Comparison of ENCODE assay signal across 8 cellular contexts in the genomic region with DNA sequence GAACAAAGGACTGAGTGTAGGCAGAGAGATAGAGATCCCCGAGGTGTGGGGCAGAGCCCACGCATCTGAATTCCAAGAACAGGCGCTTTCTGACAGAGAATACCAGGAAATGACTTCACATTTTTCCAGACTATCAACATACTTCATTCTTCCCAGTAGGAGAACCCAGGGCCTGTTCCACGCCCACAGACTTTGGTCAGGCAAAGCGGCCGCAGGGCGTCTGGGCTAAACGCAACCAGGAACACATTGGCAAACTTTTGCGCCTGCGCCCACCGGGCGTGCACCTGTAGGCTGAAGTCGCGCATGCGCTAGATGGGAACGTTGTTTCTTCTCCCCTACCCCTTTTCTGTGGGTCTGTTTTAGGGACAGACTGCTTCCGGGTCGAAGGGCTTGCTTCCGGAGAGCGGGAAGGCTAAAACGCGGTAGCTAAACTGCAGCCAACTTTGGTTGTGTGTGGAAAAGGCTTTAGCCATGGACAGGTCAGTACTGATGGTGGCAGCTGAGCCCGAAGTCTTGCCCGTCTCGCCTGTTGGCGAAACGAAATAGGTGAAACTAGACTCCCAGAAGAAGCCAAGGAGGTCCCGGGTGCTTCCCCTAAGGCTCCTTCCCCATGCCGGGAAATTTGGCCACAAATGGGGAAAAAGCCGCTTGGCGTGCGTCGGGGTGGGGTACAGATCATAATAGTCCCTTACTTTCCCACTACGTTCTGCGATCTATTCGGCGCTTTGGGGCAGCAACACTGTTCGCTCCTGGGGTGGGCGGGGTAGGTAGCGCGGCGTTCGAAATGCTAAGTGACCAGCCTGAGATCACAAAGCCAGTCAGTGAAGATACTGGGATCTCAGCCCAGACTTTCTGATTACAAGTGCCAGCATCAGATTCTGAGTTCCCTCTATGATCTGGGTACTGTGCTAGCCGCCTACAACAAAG. TPM values are rescaled to one million over a fixed set of nuclear protein-coding genes. Genes with fewer than 3 reads are reported as not detected.
DNase-seq lines count a peak whose midpoint lies in the region; ATAC-seq and TF ChIP-seq lines count a peak whose summit lies in the region.

A gene (plus strand): TSS at position 384 of the 927 bp plus-strand sequence. CDS start 88 bp downstream, at position 472.

- H3K27me3 Mint-ChIP-seq in naive B cell: no peaks in the 10 kb centered on the region
- H3K27me3 Mint-ChIP-seq in stimulated activated memory B cell treated with anti-CD40 and anti-IgM and Interleukin-4, amounts not matched to agents 10 μg/mL and 1 μg/mL and 100 μg/mL, for 72 hours: no peaks in the 10 kb centered on the region

- TF ChIP-seq CTCF in DND-41 (IDR thresholded peaks at IDR 0.05; ENCODE audit: borderline replicate concordance, extremely low read depth, low read length, poor library complexity, severe bottlenecking): no peak

- peaks cover 0 to 12% of the 10 kb centered on the region in 2 donors for H3K36me3 Mint-ChIP-seq in naive B cell
- peaks cover 10% of the 10 kb centered on the region for H3K36me3 Mint-ChIP-seq in stimulated activated memory B cell treated with anti-CD40 and anti-IgM and Interleukin-4, amounts not matched to agents 10 μg/mL and 1 μg/mL and 100 μg/mL, for 72 hours

- peak; percentile 94 for ATAC-seq in DND-41 (ENCODE audit: insufficient read depth, low read depth)
- ATAC-seq in naive B cell (ENCODE audit: low read depth in 2 of 2): peak; percentile 95 to 96
- peak; percentile 99 for ATAC-seq in stimulated activated memory B cell treated with anti-CD40 and anti-IgM and Interleukin-4, amounts not matched to agents 10 μg/mL and 1 μg/mL and 100 μg/mL, for 72 hours

- peaks cover 14 to 37% (median 20%) of the 10 kb centered on the region in 3 donors for H3K4me1 Mint-ChIP-seq in naive B cell
- H3K4me1 Mint-ChIP-seq in stimulated activated memory B cell treated with anti-CD40 and anti-IgM and Interleukin-4, amounts not matched to agents 10 μg/mL and 1 μg/mL and 100 μg/mL, for 72 hours: peaks cover 28% of the 10 kb centered on the region

- WGBS in GM23248 (ENCODE audit: low coverage in 1 of 2, low lambda C conversion rate in 2 of 2, missing lambda C conversion rate in 2 of 2), 2 experiments: 1 to 2% methylated on average over 43 to 44 of the region's 44 CpGs

- H3K9me3 ChIP-seq in DND-41 (ENCODE audit: insufficient read depth, low read length, severe bottlenecking) (no peaks in the 10 kb centered on the region), GM23248 (ENCODE audit: low read depth) (no peaks in the 10 kb centered on the region)

- H3K4me3 Mint-ChIP-seq in naive B cell: peak within 1 kb of the TSS; percentile 97 to 100 (median 98)
- H3K4me3 Mint-ChIP-seq in stimulated activated memory B cell treated with anti-CD40 and anti-IgM and Interleukin-4, amounts not matched to agents 10 μg/mL and 1 μg/mL and 100 μg/mL, for 72 hours: peak within 1 kb of the TSS; percentile 96

- H2AFZ ChIP-seq in DND-41 (ENCODE audit: low read depth, low read length): peak within 1 kb of the TSS; percentile 85
- peak within 1 kb of the TSS; percentile 93 for H2AFZ ChIP-seq in GM23248

- H3K27ac Mint-ChIP-seq in naive B cell: peak within 1 kb of the TSS; percentile 95 to 99 (median 98)
- H3K27ac Mint-ChIP-seq in stimulated activated memory B cell treated with anti-CD40 and anti-IgM and Interleukin-4, amounts not matched to agents 10 μg/mL and 1 μg/mL and 100 μg/mL, for 72 hours: peak within 1 kb of the TSS; percentile 96

- H3K27me3 ChIP-seq in DND-41 (ENCODE audit: insufficient read depth, low read length, poor library complexity) (no peaks in the 10 kb centered on the region), GM23248 (replicated peaks; ENCODE audit: insufficient read depth) (no peaks in the 10 kb centered on the region)

- H3K4me2 ChIP-seq in DND-41 (ENCODE audit: insufficient read depth, low read length): peak within 1 kb of the TSS; percentile 95
- peak within 1 kb of the TSS; percentile 95 for H3K4me2 ChIP-seq in GM23248 (ENCODE audit: unreplicated experiment)

- peaks cover 50% of the 10 kb centered on the region for H3K79me2 ChIP-seq in DND-41 (ENCODE audit: insufficient read depth, low read length)
- H3K79me2 ChIP-seq in GM23248 (ENCODE audit: insufficient read depth): peaks cover 32% of the 10 kb centered on the region

- in situ Hi-C loops in GM23248 (cut with MboI): no loop called here

- H3K9me2 ChIP-seq in GM23248 (ENCODE audit: insufficient read depth): no peaks in the 10 kb centered on the region

- H4K20me1 ChIP-seq in DND-41 (ENCODE audit: insufficient read depth, low read length) (no peaks in the 10 kb centered on the region; the same call in 1 of the 2 replicates), GM23248 (ENCODE audit: insufficient read depth) (no peaks in the 10 kb centered on the region)

- peaks cover 9% of the 10 kb centered on the region; the same call in 1 of the 2 replicates for H3F3A ChIP-seq in GM23248 (ENCODE audit: insufficient read depth)

- H3K9ac ChIP-seq in DND-41 (ENCODE audit: low read depth, low read length) (peak within 1 kb of the TSS; percentile 64), GM23248 (peak within 1 kb of the TSS; percentile 83)

- H3K4me3 ChIP-seq in DND-41 (ENCODE audit: low read depth in 1 of 2, low read length in 2 of 2) (peak within 1 kb of the TSS; percentile 57 to 73), GM23248 (peak within 1 kb of the TSS; percentile 90)

- H3K9me3 Mint-ChIP-seq in naive B cell: no peaks in the 10 kb centered on the region
- no peaks in the 10 kb centered on the region for H3K9me3 Mint-ChIP-seq in stimulated activated memory B cell treated with anti-CD40 and anti-IgM and Interleukin-4, amounts not matched to agents 10 μg/mL and 1 μg/mL and 100 μg/mL, for 72 hours

- peaks cover 26% of the 10 kb centered on the region for H3K36me3 ChIP-seq in DND-41 (ENCODE audit: insufficient read depth, low read length)
- H3K36me3 ChIP-seq in GM23248 (ENCODE audit: low read depth): peaks cover 13% of the 10 kb centered on the region; the same call in 1 of the 2 replicates

- H3K4me1 ChIP-seq in DND-41 (ENCODE audit: insufficient read depth, low read length) (peaks cover 28% of the 10 kb centered on the region), GM23248 (ENCODE audit: insufficient read depth) (peaks cover 11% of the 10 kb centered on the region; the same call in 1 of the 2 replicates)

- DNase-seq in DND-41: peak; percentile 96
- DNase-seq in GM23248: peak; percentile 99
- peak; percentile 98 for DNase-seq in Kasumi-1 (lab: John Stamatoyannopoulos, UW)
- peak; percentile 96 for DNase-seq in RPMI7951 (ENCODE audit: low read depth)
- DNase-seq in activated T-helper 1 cell treated with anti-CD3 and anti-CD28 coated beads, Interleukin-2, amount 50 U/mL, for 16 hours (ENCODE audit: low read depth in 1 of 2, low spot score in 1 of 2): peak; percentile 94 to 95
- DNase-seq in fibroblast of gingiva (ENCODE audit: low read depth): peak; percentile 96
- peak; percentile 94 for DNase-seq in naive B cell

- H3K27ac ChIP-seq in DND-41 (ENCODE audit: low read length): peak within 1 kb of the TSS; percentile 80
- H3K27ac ChIP-seq in GM23248: peak within 1 kb of the TSS; percentile 76

RNA-seq across cellular contexts. Expression of the gene that starts here (rescaled TPM):
- total RNA-seq in GM23248 (2014; rRNA removed; shearing (Covaris generic)): 29.4 and 41.2 TPM in 2 replicates
- 35.6 and 40.1 TPM in 2 replicates for polyA plus RNA-seq in GM23248 (2016; fragmentation: Nextera tagmentation; extraction: Ambion mirVana)
- 88.5 and 130 TPM in 2 replicates for total RNA-seq in RPMI7951 (2014; rRNA removed; shearing (Covaris generic))
- 10 to 100 TPM; 21.5 to 42.2 (median 34.6) TPM for polyA plus RNA-seq in naive B cell (ENCODE audit: low read depth in 6 of 6)

Comparison
In these comparisons a context has a peak if more than half of its experiments do, and no peak if none do; other contexts are left out.
1. Peak in every context shown above with its lines: DNase-seq, ATAC-seq, H3K4me3 ChIP-seq and H3K27ac ChIP-seq.